25 cellular contexts compared by ENCODE assay signal in genomic region chr5:125401724-125402622, GRCh38.
DNase-seq lines count a peak whose midpoint lies in the region; ATAC-seq and TF ChIP-seq lines count a peak whose summit lies in the region.
"Had no signal": no experiment of that assay in that cellular context is flagged by ENCODE, and none has a peak within 500 bp of the region (broad histone marks: within the 10 kb centered on the region; RNA-seq: fewer than 3 reads in every experiment).

No MANE protein-coding gene starts in this region.

- no peaks in the 10 kb centered on the region for H3K36me3 Mint-ChIP-seq in Caco-2 (ENCODE audit: insufficient read depth, unreplicated experiment)
- H3K36me3 Mint-ChIP-seq: naive thymus-derived CD4-positive, alpha-beta T cell had no signal

- peaks cover 27% of the 10 kb centered on the region for H3K4me1 ChIP-seq in Caco-2
- no peaks in the 10 kb centered on the region for H3K4me1 ChIP-seq in suprapubic skin
- H3K4me1 ChIP-seq: SJSA1 had no signal

- TF ChIP-seq CTCF in Caco-2 (IDR thresholded peaks at IDR 0.05; ENCODE audit: insufficient read depth in 1 of 2, low read depth in 1 of 2, low read length in 1 of 2, severe bottlenecking in 1 of 2, unreplicated experiment in 1 of 2) = no peak
- no peak for TF ChIP-seq CTCF in fibroblast of villous mesenchyme (IDR thresholded peaks at IDR 0.05; ENCODE audit: insufficient read depth, low read depth, low read length)
- TF ChIP-seq CTCF in suprapubic skin (IDR thresholded peaks at IDR 0.05) = no peak

- H3K27ac Mint-ChIP-seq in Caco-2 (ENCODE audit: unreplicated experiment) = no peak overlapping the region
- H3K27ac Mint-ChIP-seq: endodermal cell; naive thymus-derived CD4-positive, alpha-beta T cell; T-helper 1 cell treated with Interleukin-12 subunit alpha and Interleukin-12 subunit beta and Interleukin-4 antibody, amounts not matched to agents 30 μg/mL and 1 μg/mL, for 36 hours had no signal

- WGBS in suprapubic skin = 66% methylated on average over 5 of the region's 5 CpGs

- TF ChIP-seq RAD21 in Ishikawa (IDR thresholded peaks at IDR 0.05; ENCODE audit: low read depth) = no peak

- no peak overlapping the region for H3K27ac ChIP-seq in suprapubic skin
- H3K27ac ChIP-seq: C4-2B, cardiac muscle cell, HL-60, SJSA1, skin epidermis had no signal

- TF ChIP-seq EP300 in Ishikawa (IDR thresholded peaks at IDR 0.05; ENCODE audit: borderline replicate concordance) (no peak), suprapubic skin (IDR thresholded peaks at IDR 0.05) (no peak)

- no peak for TF ChIP-seq POLR2A in suprapubic skin (IDR thresholded peaks at IDR 0.05)

- H3K36me3 ChIP-seq in Caco-2 (ENCODE audit: control insufficient read depth, insufficient read depth, low read length) (no peaks in the 10 kb centered on the region), suprapubic skin (no peaks in the 10 kb centered on the region)
- H3K36me3 ChIP-seq: cardiac muscle cell, SJSA1 had no signal

- peak overlapping the region; percentile 55 for H3K4me3 Mint-ChIP-seq in Caco-2 (ENCODE audit: unreplicated experiment)
- H3K4me3 Mint-ChIP-seq: activated T-cell treated with anti-CD3 and anti-CD28 coated beads, Interleukin-2, amount 50 U/mL, for 4 hours; endodermal cell; naive thymus-derived CD4-positive, alpha-beta T cell; T-helper 1 cell treated with Interleukin-12 subunit alpha and Interleukin-12 subunit beta and Interleukin-4 antibody, amounts not matched to agents 30 μg/mL and 1 μg/mL, for 36 hours had no signal

- peaks cover 26% of the 10 kb centered on the region for H3K4me1 Mint-ChIP-seq in Caco-2 (ENCODE audit: low read depth, unreplicated experiment)
- H3K4me1 Mint-ChIP-seq: naive thymus-derived CD4-positive, alpha-beta T cell had no signal

- POLR2A ChIA-PET in Caco-2 (lab: Charles Lee) = no interaction called here

- H3K27me3 Mint-ChIP-seq in Caco-2 (ENCODE audit: insufficient read depth, unreplicated experiment) = no peaks in the 10 kb centered on the region

- CTCF ChIA-PET in Caco-2 (lab: Charles Lee) = no interaction called here

- intact Hi-C loops in Caco-2 (cut with micrococcal nuclease; ENCODE audit: unreplicated experiment) = loop anchor here (2.0 to 10.0 kb wide), 2 partner anchors 387 to 493 kb away; no protein-coding TSS in a partner anchor

- H3K27me3 ChIP-seq in Caco-2 (replicated peaks; ENCODE audit: control insufficient read depth, insufficient read depth, low read length) = no peaks in the 10 kb centered on the region
- H3K27me3 ChIP-seq in suprapubic skin = no peaks in the 10 kb centered on the region
- H3K27me3 ChIP-seq: cardiac muscle cell, SJSA1 had no signal

- H3K9me3 ChIP-seq in Caco-2 (0 out of 2 replicates have a peak, but pooled peaks cover 3% of the 10 kb centered on the region), suprapubic skin (no peaks in the 10 kb centered on the region)
- H3K9me3 ChIP-seq: SJSA1 had no signal

- H3K9me3 Mint-ChIP-seq in Caco-2 (ENCODE audit: unreplicated experiment) = peaks cover 6% of the 10 kb centered on the region

- no peak for ATAC-seq in HG03457 (IDR thresholded peaks at IDR 0.05; ENCODE audit: unreplicated experiment)
- ATAC-seq: activated T-cell treated with anti-CD3 and anti-CD28 coated beads, Interleukin-2, amount 50 U/mL, for 4 hours; naive thymus-derived CD4-positive, alpha-beta T cell had no signal

- H3K4me3 ChIP-seq in Caco-2 (ENCODE audit: low read depth, low read length) (no peak overlapping the region), fibroblast of villous mesenchyme (ENCODE audit: low read depth, low read length) (no peak overlapping the region), suprapubic skin (no peak overlapping the region)
- H3K4me3 ChIP-seq: cardiac muscle cell, SJSA1, skin epidermis had no signal

- DNase-seq in Caco-2 = no peak
- peak; percentile 85 for DNase-seq in SW480 (ENCODE audit: low spot score)
- DNase-seq in fibroblast of villous mesenchyme (ENCODE audit: low read depth) = peak; percentile 13
- no peak for DNase-seq in suprapubic skin (ENCODE audit: low spot score in 2 of 2)
- DNase-seq in mucosa of gallbladder (ENCODE audit: low spot score) = no peak
- DNase-seq: activated naive CD4-positive, alpha-beta T cell; activated T-cell treated with anti-CD3 and anti-CD28 coated beads, Interleukin-2, amount 50 U/mL, for 4 hours; amygdala; cortex of kidney; EL; endodermal cell; H7; head of caudate nucleus; naive thymus-derived CD4-positive, alpha-beta T cell; NCI-H446; occipital lobe; substantia nigra had no signal

- BruUV-seq in Caco-2 (replicated peaks; lab: Mats Ljungman, UMichigan) = no TSS peak

TF ChIP-seq in Ishikawa, 13 proteins besides CTCF, POLR2A, EP300 and RAD21:
- TF ChIP-seq FOXM1 (IDR thresholded peaks at IDR 0.05; ENCODE audit: borderline replicate concordance, low read depth) (no peak), CEBPB (IDR thresholded peaks at IDR 0.05) (0 out of 2 replicates have a peak, but pooled peaks have one; percentile 39)
TF ChIP-seq in Ishikawa: peak in this region for 1.

Comparison
In these comparisons a context has a peak if more than half of its experiments do, and no peak if none do; other contexts are left out.
1. DNase-seq: peak in SW480 (single experiment) and fibroblast of villous mesenchyme (single experiment); none in Caco-2 (0 of 2), suprapubic skin (0 of 2) and mucosa of gallbladder (single experiment).